13 cellular contexts compared by ENCODE assay signal in genomic region chr3:176120507-176120906, GRCh38.
"Had no signal": no experiment of that assay in that cellular context is flagged by ENCODE, and none has a peak within 500 bp of the region (broad histone marks: within the 10 kb centered on the region; RNA-seq: fewer than 3 reads in every experiment).

No MANE protein-coding gene starts in this region.

- ATAC-seq: body of pancreas; psoas muscle; sciatic nerve; stimulated activated memory B cell treated with anti-CD40 and anti-IgM and Interleukin-4, amounts not matched to agents 10 μg/mL and 1 μg/mL and 100 μg/mL, for 72 hours had no signal

- DNase-seq: activated CD4-positive, alpha-beta T cell treated with anti-CD3 and anti-CD28 coated beads, Interleukin-2, amount 50 U/mL, for 4 hours; activated CD4-positive, CD25-positive, alpha-beta regulatory T cell treated with anti-CD3 and anti-CD28 coated beads, Interleukin-2, amount 50 U/mL, for 72 hours; activated T-cell treated with anti-CD3 and anti-CD28 coated beads, Interleukin-2, amount 50 U/mL, for 1 hour; amniotic stem cell; body of pancreas; central memory CD4-positive, alpha-beta T cell; effector memory CD4-positive, alpha-beta T cell; hippocampal formation; psoas muscle; spleen; stimulated activated CD4-positive, alpha-beta T cell treated with anti-CD3 and anti-CD28 coated beads, Interleukin-1b, Interleukin-23, amount 100 ng/mL, for 48 hours had no signal
